ENCODE assay signal across 31 cellular contexts in the genomic region with DNA sequence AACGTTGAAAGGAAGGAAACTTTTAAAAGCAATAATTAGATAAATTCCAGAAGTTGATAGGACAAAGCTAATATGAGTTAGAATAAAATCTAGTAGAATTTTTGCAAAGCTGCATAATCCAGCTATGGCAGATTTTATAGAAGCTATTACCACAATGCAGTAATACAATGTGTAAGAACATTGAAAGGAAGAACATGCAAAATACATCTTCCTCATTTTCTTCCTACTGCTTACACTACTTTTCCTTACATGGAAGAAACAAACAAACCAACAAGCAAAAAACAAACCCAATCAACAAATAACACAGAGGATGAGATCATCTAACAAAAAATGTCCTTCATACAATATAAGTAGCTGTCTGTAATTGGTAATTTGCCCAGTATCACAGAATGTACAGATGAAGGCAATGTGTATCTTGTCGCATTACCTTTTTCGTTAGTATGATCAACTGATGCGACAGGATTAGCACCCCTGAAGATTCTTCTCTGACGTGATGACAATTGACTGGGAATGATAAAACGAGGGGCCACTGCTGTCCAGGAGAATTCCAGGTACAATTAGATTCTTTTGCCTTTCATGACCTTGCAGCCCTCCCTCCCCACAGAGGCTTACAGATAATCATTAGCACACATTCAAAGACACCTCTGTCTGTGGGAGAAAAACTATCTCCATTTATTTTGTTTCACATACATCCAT.
"Had no signal": no experiment of that assay in that cellular context is flagged by ENCODE, and none has a peak within 500 bp of the region (broad histone marks: within the 10 kb centered on the region; RNA-seq: fewer than 3 reads in every experiment).

No MANE protein-coding gene starts in this region.

- H3K27ac Mint-ChIP-seq: activated B cell treated with CpG ODN at 0.5 μM for 24 hours; activated CD4-positive, alpha-beta memory T cell treated with anti-CD3 and anti-CD28 coated beads, Interleukin-2, amount 10 ng/mL, durations not matched to agents 7 days and 5 days; activated CD4-positive, alpha-beta T cell treated with anti-CD3 and anti-CD28 coated beads, Interleukin-2, amount 10 ng/mL, durations not matched to agents 7 days and 5 days; activated naive CD4-positive, alpha-beta T cell treated with anti-CD3 and anti-CD28 coated beads for 36 hours; activated naive CD8-positive, alpha-beta T cell; activated T-helper 17 cell treated with anti-CD3 and anti-CD28 coated beads, Interleukin-2, amount 50 U/mL, for 72 hours; T-cell had no signal

- H3K27me3 Mint-ChIP-seq: activated B cell treated with CpG ODN at 0.5 μM for 24 hours; activated naive CD8-positive, alpha-beta T cell had no signal

- H3K27ac ChIP-seq: brain microvascular endothelial cell, cardiac muscle cell, SK-N-MC had no signal

- H3K4me3 ChIP-seq: cardiac muscle cell, MG63, SK-N-MC had no signal

- H3K4me3 Mint-ChIP-seq: activated B cell treated with CpG ODN at 0.5 μM for 24 hours; activated CD4-positive, alpha-beta memory T cell treated with anti-CD3 and anti-CD28 coated beads, Interleukin-2, amount 10 ng/mL, durations not matched to agents 7 days and 5 days; activated CD4-positive, alpha-beta T cell treated with anti-CD3 and anti-CD28 coated beads, Interleukin-2, amount 10 ng/mL, durations not matched to agents 7 days and 5 days; activated naive CD4-positive, alpha-beta T cell treated with anti-CD3 and anti-CD28 coated beads for 36 hours; activated naive CD8-positive, alpha-beta T cell; activated T-helper 17 cell treated with anti-CD3 and anti-CD28 coated beads, Interleukin-2, amount 50 U/mL, for 72 hours; T-cell had no signal

- H3K27me3 ChIP-seq: brain microvascular endothelial cell, MG63 had no signal

- DNase-seq: activated B cell treated with CpG ODN at 0.5 μM for 24 hours; activated CD4-positive, alpha-beta memory T cell treated with anti-CD3 and anti-CD28 coated beads, Interleukin-2, amount 10 ng/mL, durations not matched to agents 7 days and 5 days; activated CD4-positive, alpha-beta T cell treated with anti-CD3 and anti-CD28 coated beads for 1 hour; activated CD4-positive, alpha-beta T cell treated with anti-CD3 and anti-CD28 coated beads, Interleukin-2, amount 10 ng/mL, durations not matched to agents 7 days and 5 days; activated gamma-delta T cell; activated naive CD4-positive, alpha-beta T cell treated with anti-CD3 and anti-CD28 coated beads for 36 hours; activated T-cell treated with anti-CD3 and anti-CD28 coated beads for 4 hours; activated T-cell treated with anti-CD3 and anti-CD28 coated beads, Interleukin-2, amount 50 U/mL, for 48 hours; amygdala; brain microvascular endothelial cell; MG63; MV-4-11; NCI-H1092 treated with DMSO at 0.1 percent for 48 hours; NCI-H1417 treated with DMSO at 0.1 percent for 48 hours; NCI-H1694; NCI-H2029; NCI-H2107; NCI-H2171 treated with DMSO at 0.1 percent for 48 hours; NCI-H345; NCI-H524; NCI-H748 treated with DMSO at 0.1 percent for 48 hours; RPMI8226; T-cell; T-helper 2 cell; T1000 had no signal

- H3K9me3 Mint-ChIP-seq: activated B cell treated with CpG ODN at 0.5 μM for 24 hours; activated CD4-positive, alpha-beta memory T cell treated with anti-CD3 and anti-CD28 coated beads, Interleukin-2, amount 10 ng/mL, durations not matched to agents 7 days and 5 days; activated CD4-positive, alpha-beta T cell treated with anti-CD3 and anti-CD28 coated beads, Interleukin-2, amount 10 ng/mL, durations not matched to agents 7 days and 5 days; activated naive CD4-positive, alpha-beta T cell treated with anti-CD3 and anti-CD28 coated beads for 36 hours; activated T-helper 17 cell treated with anti-CD3 and anti-CD28 coated beads, Interleukin-2, amount 50 U/mL, for 72 hours; T-cell had no signal

- ATAC-seq: activated T-helper 17 cell treated with anti-CD3 and anti-CD28 coated beads, Interleukin-2, amount 50 U/mL, for 72 hours; Right ventricle myocardium inferior; T-cell had no signal

- H3K36me3 ChIP-seq: brain microvascular endothelial cell, cardiac muscle cell, MG63 had no signal

- FAIRE-seq: TTC549 had no signal

- H3K4me1 Mint-ChIP-seq: activated CD4-positive, alpha-beta memory T cell treated with anti-CD3 and anti-CD28 coated beads, Interleukin-2, amount 10 ng/mL, durations not matched to agents 7 days and 5 days; activated CD4-positive, alpha-beta T cell treated with anti-CD3 and anti-CD28 coated beads, Interleukin-2, amount 10 ng/mL, durations not matched to agents 7 days and 5 days; activated T-helper 17 cell treated with anti-CD3 and anti-CD28 coated beads, Interleukin-2, amount 50 U/mL, for 72 hours had no signal

- H3K36me3 Mint-ChIP-seq: activated naive CD8-positive, alpha-beta T cell; T-cell had no signal
